In genomic region chr15:61907753-61908086, GRCh38 we compare ENCODE assay signal across 32 cellular contexts.
"Had no signal": no experiment of that assay in that cellular context is flagged by ENCODE, and none has a peak within 500 bp of the region (broad histone marks: within the 10 kb centered on the region; RNA-seq: fewer than 3 reads in every experiment).

No MANE protein-coding gene starts in this region.

- H3K27me3 ChIP-seq: brain microvascular endothelial cell, MG63 had no signal

- H3K4me1 Mint-ChIP-seq: activated CD4-positive, alpha-beta memory T cell treated with anti-CD3 and anti-CD28 coated beads, Interleukin-2, amount 10 ng/mL, durations not matched to agents 7 days and 5 days; activated CD8-positive, alpha-beta memory T cell treated with anti-CD3 and anti-CD28 coated beads, Interleukin-2, amount 10 ng/mL, durations not matched to agents 7 days and 5 days; activated naive CD4-positive, alpha-beta T cell treated with anti-CD3 and anti-CD28 coated beads, Interleukin-2, amount 10 ng/mL, durations not matched to agents 7 days and 5 days; activated naive CD8-positive, alpha-beta T cell treated with anti-CD3 and anti-CD28 coated beads, Interleukin-2, amount 50 U/mL, for 24 hours had no signal

- ATAC-seq: activated CD8-positive, alpha-beta memory T cell treated with anti-CD3 and anti-CD28 coated beads, Interleukin-2, amount 10 ng/mL, durations not matched to agents 7 days and 5 days; activated naive CD8-positive, alpha-beta T cell treated with anti-CD3 and anti-CD28 coated beads, Interleukin-2, amount 50 U/mL, for 24 hours had no signal

- H3K4me3 Mint-ChIP-seq: activated CD4-positive, alpha-beta memory T cell treated with anti-CD3 and anti-CD28 coated beads, Interleukin-2, amount 10 ng/mL, durations not matched to agents 7 days and 5 days; activated CD8-positive, alpha-beta memory T cell treated with anti-CD3 and anti-CD28 coated beads, Interleukin-2, amount 10 ng/mL, durations not matched to agents 7 days and 5 days; activated naive CD4-positive, alpha-beta T cell treated with anti-CD3 and anti-CD28 coated beads, Interleukin-2, amount 10 ng/mL, durations not matched to agents 7 days and 5 days; activated naive CD8-positive, alpha-beta T cell; activated naive CD8-positive, alpha-beta T cell treated with anti-CD3 and anti-CD28 coated beads, Interleukin-2, amount 50 U/mL, for 24 hours had no signal

- H3K4me3 ChIP-seq: MG63 had no signal

- H3K27me3 Mint-ChIP-seq: activated CD4-positive, alpha-beta memory T cell treated with anti-CD3 and anti-CD28 coated beads, Interleukin-2, amount 10 ng/mL, durations not matched to agents 7 days and 5 days; activated CD8-positive, alpha-beta memory T cell treated with anti-CD3 and anti-CD28 coated beads, Interleukin-2, amount 10 ng/mL, durations not matched to agents 7 days and 5 days; activated naive CD4-positive, alpha-beta T cell treated with anti-CD3 and anti-CD28 coated beads, Interleukin-2, amount 10 ng/mL, durations not matched to agents 7 days and 5 days; activated naive CD8-positive, alpha-beta T cell; activated naive CD8-positive, alpha-beta T cell treated with anti-CD3 and anti-CD28 coated beads, Interleukin-2, amount 50 U/mL, for 24 hours had no signal

- H3K9me3 ChIP-seq: MG63 had no signal

- H3K27ac Mint-ChIP-seq: activated CD4-positive, alpha-beta memory T cell treated with anti-CD3 and anti-CD28 coated beads, Interleukin-2, amount 10 ng/mL, durations not matched to agents 7 days and 5 days; activated CD8-positive, alpha-beta memory T cell treated with anti-CD3 and anti-CD28 coated beads, Interleukin-2, amount 10 ng/mL, durations not matched to agents 7 days and 5 days; activated naive CD4-positive, alpha-beta T cell treated with anti-CD3 and anti-CD28 coated beads, Interleukin-2, amount 10 ng/mL, durations not matched to agents 7 days and 5 days; activated naive CD8-positive, alpha-beta T cell; activated naive CD8-positive, alpha-beta T cell treated with anti-CD3 and anti-CD28 coated beads, Interleukin-2, amount 50 U/mL, for 24 hours had no signal

- H3K9me3 Mint-ChIP-seq: activated naive CD4-positive, alpha-beta T cell treated with anti-CD3 and anti-CD28 coated beads, Interleukin-2, amount 10 ng/mL, durations not matched to agents 7 days and 5 days had no signal

- DNase-seq: activated CD4-positive, alpha-beta memory T cell treated with anti-CD3 and anti-CD28 coated beads, Interleukin-2, amount 10 ng/mL, durations not matched to agents 7 days and 5 days; activated CD4-positive, alpha-beta T cell treated with anti-CD3 and anti-CD28 coated beads for 1 hour; activated CD4-positive, alpha-beta T cell treated with anti-CD3 and anti-CD28 coated beads for 48 hours; activated CD4-positive, CD25-positive, alpha-beta regulatory T cell; activated CD8-positive, alpha-beta memory T cell treated with anti-CD3 and anti-CD28 coated beads for 24 hours; activated CD8-positive, alpha-beta memory T cell treated with anti-CD3 and anti-CD28 coated beads, Interleukin-2, amount 10 ng/mL, durations not matched to agents 7 days and 5 days; activated CD8-positive, alpha-beta memory T cell treated with anti-CD3 and anti-CD28 coated beads, Interleukin-2, amount 50 U/mL, for 48 hours; activated effector memory CD4-positive, alpha-beta T cell treated with Interleukin-2 at 50 U/mL for 16 hours; activated naive CD4-positive, alpha-beta T cell treated with anti-CD3 and anti-CD28 coated beads, Interleukin-2, amount 10 ng/mL, durations not matched to agents 7 days and 5 days; activated naive CD8-positive, alpha-beta T cell treated with anti-CD3 and anti-CD28 coated beads, Interleukin-2, amount 50 U/mL, for 24 hours; activated T-cell treated with anti-CD3 and anti-CD28 coated beads, Interleukin-2, amount 50 U/mL, for 48 hours; anterior cingulate cortex; brain microvascular endothelial cell; central memory CD4-positive, alpha-beta T cell; Kasumi-1; MG63; NCI-H1048; NCI-H1105 treated with DMSO at 0.1 percent for 48 hours; NCI-H1436; NCI-H1694; NCI-H1930; NCI-H2081 treated with DMSO at 0.1 percent for 48 hours; NCI-H345; NCI-H524 treated with DMSO at 0.1 percent for 48 hours; Right ventricle myocardium superior; SW 1271; T-helper 1 cell; T-helper 2 cell; T-helper 9 cell; WERI-Rb-1 had no signal

- H3K27ac ChIP-seq: brain microvascular endothelial cell, RWPE1, WERI-Rb-1 had no signal
